ENCODE assay signal across 8 cellular contexts in the genomic region with DNA sequence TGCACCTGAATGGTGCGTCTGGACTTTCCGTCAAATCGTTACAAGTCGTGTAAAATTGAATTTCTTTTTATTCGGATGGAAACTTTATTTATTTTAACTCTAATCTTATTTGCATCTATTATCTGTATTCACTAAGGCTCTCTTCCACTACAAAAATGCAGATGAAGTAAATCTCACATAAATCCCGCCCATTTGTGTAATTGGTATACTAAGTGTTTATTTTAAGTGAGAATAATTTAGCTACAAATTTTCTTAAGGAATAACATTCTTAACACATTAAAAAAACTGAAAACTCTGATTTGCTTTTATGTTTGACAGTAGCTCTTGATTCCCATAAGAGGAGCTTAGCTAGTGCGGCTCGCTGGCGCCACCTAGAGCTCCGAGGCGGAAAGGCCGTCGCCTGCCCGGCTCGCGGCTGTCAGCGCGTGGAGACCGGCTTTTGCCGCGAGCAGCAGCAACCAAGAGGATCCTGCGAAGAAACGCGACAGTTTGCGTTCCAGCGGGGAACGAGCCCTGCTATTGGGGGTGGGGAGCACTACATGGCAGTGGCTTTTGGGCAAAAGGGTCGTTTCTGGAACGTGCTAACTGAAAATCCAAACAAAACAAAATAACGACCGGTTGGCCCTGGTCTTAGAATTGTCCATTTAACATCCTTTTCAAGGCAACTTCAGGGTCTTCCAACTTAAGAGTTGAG. TPM values are rescaled to one million over a fixed set of nuclear protein-coding genes. Genes with fewer than 3 reads are reported as not detected.
DNase-seq lines count a peak whose midpoint lies in the region; ATAC-seq and TF ChIP-seq lines count a peak whose summit lies in the region.

No MANE protein-coding gene starts in this region.

- peak; percentile 98 for TF ChIP-seq CTCF in foreskin fibroblast (IDR thresholded peaks at IDR 0.05; ENCODE audit: low read depth, low read length)

- DNase-seq in AML-193 (lab: John Stamatoyannopoulos, UW) (peak; percentile 61 to 64), HuH-7 (ENCODE audit: low spot score) (peak; percentile 86), RPMI7951 (ENCODE audit: low read depth) (peak; percentile 76), foreskin fibroblast (peak; percentile 72 to 92), nucleus accumbens (lab: John Stamatoyannopoulos, UW) (peak in 54 of 56 donors; percentile 12 to 91 (median 68)), superior temporal gyrus (ENCODE audit: extremely low spot score) (peak; percentile 92)
- peak; percentile 82 for DNase-seq in activated effector memory CD4-positive, alpha-beta T cell treated with Interleukin-2 at 50 U/mL for 16 hours

- peak; percentile 63 for ATAC-seq in GM18909 (IDR thresholded peaks at IDR 0.05; ENCODE audit: poor library complexity, unreplicated experiment)

- peak overlapping the region; percentile 10 to 29 for H3K4me3 ChIP-seq in foreskin fibroblast (ENCODE audit: low read depth in 1 of 2, low read length in 2 of 2)

RNA-seq across cellular contexts. Expression of gene SP9, which starts 6.7 kb away (rescaled TPM):
- total RNA-seq in RPMI7951 (2014; rRNA removed; shearing (Covaris generic)): not detected in 2 replicates

RNA-seq across cellular contexts. Expression of gene SCRN3, which starts 54.1 kb away (rescaled TPM):
- 30.5 and 32.0 TPM in 2 replicates for total RNA-seq in RPMI7951 (2014; rRNA removed; shearing (Covaris generic))

Comparison
In these comparisons a context has a peak if more than half of its experiments do, and no peak if none do; other contexts are left out.
1. Peak in every context shown above with its lines: DNase-seq, ATAC-seq and H3K4me3 ChIP-seq.